7 cellular contexts compared by ENCODE assay signal in genomic region chr10:110425684-110426293, GRCh38.
A peak's percentile ranks its signal among the peaks of the same experiment; 100 is the strongest.
DNase-seq lines count a peak whose midpoint lies in the region; ATAC-seq lines count a peak whose summit lies in the region.

No MANE protein-coding gene starts in this region.

- H3K27me3 Mint-ChIP-seq in T-helper 1 cell treated with Interleukin-12 subunit alpha and Interleukin-12 subunit beta and Interleukin-4 antibody, amounts not matched to agents 30 μg/mL and 1 μg/mL, for 36 hours (ENCODE audit: low read depth), result no peaks in the 10 kb centered on the region
- peaks cover 6% of the 10 kb centered on the region for H3K27me3 Mint-ChIP-seq in dendritic cell treated with granulocyte-macrophage colony-stimulating factor and Interleukin-4, amounts not matched to agents 40 ng/mL and 50 ng/mL, for 4 days

- no peaks in the 10 kb centered on the region for H3K9me3 Mint-ChIP-seq in T-helper 1 cell treated with Interleukin-12 subunit alpha and Interleukin-12 subunit beta and Interleukin-4 antibody, amounts not matched to agents 30 μg/mL and 1 μg/mL, for 36 hours
- no peaks in the 10 kb centered on the region for H3K9me3 Mint-ChIP-seq in dendritic cell treated with granulocyte-macrophage colony-stimulating factor and Interleukin-4, amounts not matched to agents 40 ng/mL and 50 ng/mL, for 4 days

- intact Hi-C loops in dendritic cell treated with granulocyte-macrophage colony-stimulating factor and Interleukin-4, amounts not matched to agents 40 ng/mL and 50 ng/mL, for 4 days (cut with micrococcal nuclease), result loop anchor here (10.0 kb wide), 1 partner anchor 109 kb away; no protein-coding TSS in a partner anchor

- peak overlapping the region; percentile 90 for H3K27ac Mint-ChIP-seq in T-helper 1 cell treated with Interleukin-12 subunit alpha and Interleukin-12 subunit beta and Interleukin-4 antibody, amounts not matched to agents 30 μg/mL and 1 μg/mL, for 36 hours
- H3K27ac Mint-ChIP-seq in dendritic cell treated with granulocyte-macrophage colony-stimulating factor and Interleukin-4, amounts not matched to agents 40 ng/mL and 50 ng/mL, for 4 days, result peak overlapping the region; percentile 69

- H3K4me1 Mint-ChIP-seq in T-helper 1 cell treated with Interleukin-12 subunit alpha and Interleukin-12 subunit beta and Interleukin-4 antibody, amounts not matched to agents 30 μg/mL and 1 μg/mL, for 36 hours (ENCODE audit: low read depth), result peaks cover 54% of the 10 kb centered on the region
- H3K4me1 Mint-ChIP-seq in dendritic cell treated with granulocyte-macrophage colony-stimulating factor and Interleukin-4, amounts not matched to agents 40 ng/mL and 50 ng/mL, for 4 days (ENCODE audit: low read depth), result peaks cover 84% of the 10 kb centered on the region

- peaks cover 2% of the 10 kb centered on the region for H3K36me3 Mint-ChIP-seq in T-helper 1 cell treated with Interleukin-12 subunit alpha and Interleukin-12 subunit beta and Interleukin-4 antibody, amounts not matched to agents 30 μg/mL and 1 μg/mL, for 36 hours (ENCODE audit: low read depth)
- H3K36me3 Mint-ChIP-seq in dendritic cell treated with granulocyte-macrophage colony-stimulating factor and Interleukin-4, amounts not matched to agents 40 ng/mL and 50 ng/mL, for 4 days (ENCODE audit: low read depth), result no peaks in the 10 kb centered on the region

- peak overlapping the region; percentile 29 for H3K4me3 Mint-ChIP-seq in T-helper 1 cell treated with Interleukin-12 subunit alpha and Interleukin-12 subunit beta and Interleukin-4 antibody, amounts not matched to agents 30 μg/mL and 1 μg/mL, for 36 hours
- H3K4me3 Mint-ChIP-seq in dendritic cell treated with granulocyte-macrophage colony-stimulating factor and Interleukin-4, amounts not matched to agents 40 ng/mL and 50 ng/mL, for 4 days, result no peak overlapping the region

- peak; percentile 25 for DNase-seq in stimulated activated CD4-positive, alpha-beta T cell treated with anti-CD3 and anti-CD28 coated beads, Interleukin-2, amount 100 ng/mL, for 4 hours (ENCODE audit: low read depth)
- no peak for DNase-seq in ureter (ENCODE audit: low spot score)
- DNase-seq in foreskin melanocyte, result no peak

- ATAC-seq in GM19025 (IDR thresholded peaks at IDR 0.05; ENCODE audit: low read depth, unreplicated experiment) (peak; percentile 76), HG03025 (IDR thresholded peaks at IDR 0.05; ENCODE audit: low FRiP score, unreplicated experiment) (peak; percentile 41)
